Comparison of ENCODE assay signal across 1 cellular context in the genomic region with DNA sequence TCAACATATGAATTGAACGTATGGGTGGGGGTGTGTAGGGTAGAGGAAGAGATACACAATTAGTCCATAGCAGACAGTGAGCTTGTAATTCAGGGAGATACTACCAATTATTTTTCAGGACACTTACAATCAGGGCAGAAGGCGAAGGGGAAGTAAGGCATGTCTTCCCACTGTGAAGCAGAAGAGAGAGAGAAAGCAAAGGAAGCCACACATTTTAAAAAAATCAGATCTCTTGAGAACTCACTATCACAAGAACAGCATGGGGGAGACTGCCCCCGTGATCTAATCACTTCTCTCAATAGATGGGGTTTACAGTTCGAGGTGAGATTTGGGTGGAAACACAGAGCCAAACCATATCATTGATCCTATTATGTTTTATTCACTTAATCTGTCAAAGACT.
TF ChIP-seq lines count a peak whose summit lies in the region.

No MANE protein-coding gene starts in this region.

TF ChIP-seq in H1, 55 proteins besides CTCF, POLR2A, EP300 and RAD21:
- TF ChIP-seq TEAD4 (IDR thresholded peaks at IDR 0.05; ENCODE audit: low read depth, low read length) (no peak), HDAC6 (IDR thresholded peaks at IDR 0.05; ENCODE audit: low read depth, low read length) (no peak), CBX8 (IDR thresholded peaks at IDR 0.05; ENCODE audit: borderline replicate concordance, low read depth, low read length) (no peak), MAFK (IDR thresholded peaks at IDR 0.05; ENCODE audit: low read depth, low read length) (no peak), FOSL1 (IDR thresholded peaks at IDR 0.05; ENCODE audit: insufficient read depth, low read depth, low read length) (no peak), KDM5A (IDR thresholded peaks at IDR 0.05; ENCODE audit: low read length) (no peak), KDM1A (IDR thresholded peaks at IDR 0.05; ENCODE audit: borderline replicate concordance, low read length) (no peak), TAF1 (IDR thresholded peaks at IDR 0.05; ENCODE audit: low read depth, low read length) (no peak), BRCA1 (IDR thresholded peaks at IDR 0.05; ENCODE audit: low read depth, low read length) (no peak), ASH2L (IDR thresholded peaks at IDR 0.05; ENCODE audit: low read length) (no peak), CHD2 (IDR thresholded peaks at IDR 0.05; ENCODE audit: low read length) (no peak), CHD1 (IDR thresholded peaks at IDR 0.05; ENCODE audit: low read depth, low read length) (no peak), CBX5 (IDR thresholded peaks at IDR 0.05; ENCODE audit: low read depth, low read length) (no peak), TBP (IDR thresholded peaks at IDR 0.05; ENCODE audit: low read depth, low read length) (no peak), SP4 (IDR thresholded peaks at IDR 0.05; ENCODE audit: low read length) (no peak), PHF8 (conservative IDR thresholded peaks at IDR 0.05; ENCODE audit: low read depth, low read length) (no peak), CTBP2 (IDR thresholded peaks at IDR 0.05; ENCODE audit: borderline replicate concordance, insufficient read depth, insufficient read length, low read length) (no peak), SAP30 (IDR thresholded peaks at IDR 0.05; ENCODE audit: insufficient read depth, insufficient replicate concordance, low read length) (no peak)
TF ChIP-seq in H1: peak in this region for 0.
